In the genomic region with DNA sequence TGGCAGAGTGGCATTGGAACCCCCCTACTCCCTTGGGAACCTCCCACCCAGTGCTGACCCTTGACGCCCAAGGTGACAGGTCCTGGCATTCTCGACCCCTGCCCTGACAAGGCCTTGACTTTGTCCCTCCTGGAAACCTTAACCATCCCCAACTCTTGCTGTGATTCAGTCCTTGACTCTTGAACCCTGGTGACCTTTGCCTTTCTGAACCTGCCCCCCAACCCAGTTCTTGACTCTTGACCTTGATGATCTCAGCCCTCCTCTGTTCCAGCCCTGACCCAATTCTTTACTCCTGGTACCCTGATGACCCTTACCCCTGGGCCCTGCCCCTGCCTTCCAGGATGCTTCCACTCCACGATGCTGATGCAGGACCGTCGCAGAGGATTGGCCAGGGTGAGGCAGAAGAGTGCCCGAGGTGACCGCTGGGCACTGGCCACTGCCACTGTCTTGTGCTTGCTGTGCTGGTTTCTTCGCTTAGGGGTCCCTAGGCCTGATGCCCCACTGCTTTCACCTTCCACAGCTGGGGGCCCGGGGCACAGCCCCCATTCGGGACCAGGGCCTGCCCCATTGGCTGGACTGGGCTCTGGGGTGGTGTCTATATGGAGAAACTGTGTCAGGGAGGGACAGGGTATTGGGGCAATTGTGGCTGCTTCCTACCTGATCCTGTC, we compare ENCODE assay signal across 10 cellular contexts. TPM values are rescaled to one million over a fixed set of nuclear protein-coding genes. Genes with fewer than 3 reads are reported as not detected.
DNase-seq lines count a peak whose midpoint lies in the region; ATAC-seq and TF ChIP-seq lines count a peak whose summit lies in the region.
"Had no signal": no experiment of that assay in that cellular context is flagged by ENCODE, and none has a peak within 500 bp of the region (broad histone marks: within the 10 kb centered on the region; RNA-seq: fewer than 3 reads in every experiment).

No MANE protein-coding gene starts in this region.

- peaks cover 16% of the 10 kb centered on the region for H3K4me1 Mint-ChIP-seq in CD8-positive, alpha-beta T cell (ENCODE audit: low read depth)
- peaks cover 15% of the 10 kb centered on the region for H3K4me1 Mint-ChIP-seq in activated naive CD8-positive, alpha-beta T cell treated with anti-CD3 and anti-CD28 coated beads, Interleukin-2, amount 50 U/mL, for 24 hours
- peaks cover 9 to 10% of the 10 kb centered on the region in 2 donors for H3K4me1 Mint-ChIP-seq in natural killer cell treated with Interleukin-12 subunit alpha and Interleukin-12 subunit beta and Interleukin-15 and Interleukin-18, amount 100 ng/mL, for 72 hours (ENCODE audit: low read depth in 2 of 2)

- H3K36me3 Mint-ChIP-seq in CD8-positive, alpha-beta T cell, result peaks cover 3% of the 10 kb centered on the region
- no peaks in the 10 kb centered on the region for H3K36me3 Mint-ChIP-seq in activated naive CD8-positive, alpha-beta T cell treated with anti-CD3 and anti-CD28 coated beads, Interleukin-2, amount 50 U/mL, for 24 hours (ENCODE audit: low read depth)
- no peaks in the 10 kb centered on the region for H3K36me3 Mint-ChIP-seq in natural killer cell treated with Interleukin-12 subunit alpha and Interleukin-12 subunit beta and Interleukin-15 and Interleukin-18, amount 100 ng/mL, for 72 hours

- H3K4me1 ChIP-seq in CD8-positive, alpha-beta T cell (ENCODE audit: insufficient read depth, low read length), result peaks cover 12% of the 10 kb centered on the region
- no peaks in the 10 kb centered on the region for H3K4me1 ChIP-seq in HEK293 (ENCODE audit: control insufficient read depth, insufficient read depth, low read length)

- intact Hi-C loops in CD8-positive, alpha-beta T cell (cut with DNase I, micrococcal nuclease), result loop anchor here in 1 of 2 experiments (5.0 kb wide), 1 partner anchor 39 kb away; no protein-coding TSS in a partner anchor

- H3K27me3 ChIP-seq in CD8-positive, alpha-beta T cell (ENCODE audit: insufficient read depth, low read length), result no peaks in the 10 kb centered on the region

- DNase-seq in CD8-positive, alpha-beta T cell, result no peak
- DNase-seq in activated naive CD8-positive, alpha-beta T cell treated with anti-CD3 and anti-CD28 coated beads, Interleukin-2, amount 50 U/mL, for 24 hours, result no peak
- DNase-seq in natural killer cell treated with Interleukin-12 subunit alpha and Interleukin-12 subunit beta and Interleukin-15 and Interleukin-18, amount 100 ng/mL, for 72 hours (ENCODE audit: low spot score), result no peak
- DNase-seq in NCI-H526 (lab: John Stamatoyannopoulos, UW) (no peak), KG1 (lab: John Stamatoyannopoulos, UW) (no peak)
- DNase-seq: NCI-H2029 treated with DMSO at 0.1 percent for 48 hours had no signal

- H3K4me3 ChIP-seq in CD8-positive, alpha-beta T cell (ENCODE audit: low read depth, low read length), result no peak overlapping the region
- no peak overlapping the region for H3K4me3 ChIP-seq in HEK293 (ENCODE audit: low read depth, low read length)

- CTCF ChIA-PET in CD8-positive, alpha-beta T cell (lab: Charles Lee), result no interaction called here
- CTCF ChIA-PET in HEK293 (lab: Yijun Ruan, JAX), result no interaction called here

- H3K27ac ChIP-seq in CD8-positive, alpha-beta T cell (ENCODE audit: low read depth, low read length), result peak overlapping the region; percentile 66
- H3K27ac ChIP-seq in HEK293 (ENCODE audit: extremely low read depth, low read depth, low read length), result no peak overlapping the region

- TF ChIP-seq CTCF in CD8-positive, alpha-beta T cell (IDR thresholded peaks at IDR 0.05), result no peak
- no peak for TF ChIP-seq CTCF in HEK293 (tag by site-specific recombination; IDR thresholded peaks at IDR 0.05)

- no peaks in the 10 kb centered on the region for H3K9me3 ChIP-seq in CD8-positive, alpha-beta T cell (ENCODE audit: low read length)
- no peaks in the 10 kb centered on the region for H3K9me3 ChIP-seq in HEK293 (ENCODE audit: control insufficient read depth, insufficient read depth, low read depth, low read length)

- POLR2A ChIA-PET in CD8-positive, alpha-beta T cell (lab: Charles Lee), result no interaction called here
- POLR2A ChIA-PET in HEK293 (lab: Yijun Ruan, JAX), result no interaction called here

- peak overlapping the region; percentile 91 for H3K27ac Mint-ChIP-seq in CD8-positive, alpha-beta T cell
- no peak overlapping the region for H3K27ac Mint-ChIP-seq in activated naive CD8-positive, alpha-beta T cell treated with anti-CD3 and anti-CD28 coated beads, Interleukin-2, amount 50 U/mL, for 24 hours
- H3K27ac Mint-ChIP-seq in natural killer cell treated with Interleukin-12 subunit alpha and Interleukin-12 subunit beta and Interleukin-15 and Interleukin-18, amount 100 ng/mL, for 72 hours, result peak overlapping the region; percentile 64 to 87

- H3K27me3 Mint-ChIP-seq in CD8-positive, alpha-beta T cell (ENCODE audit: low read depth), result no peaks in the 10 kb centered on the region
- no peaks in the 10 kb centered on the region for H3K27me3 Mint-ChIP-seq in activated naive CD8-positive, alpha-beta T cell treated with anti-CD3 and anti-CD28 coated beads, Interleukin-2, amount 50 U/mL, for 24 hours
- H3K27me3 Mint-ChIP-seq in natural killer cell treated with Interleukin-12 subunit alpha and Interleukin-12 subunit beta and Interleukin-15 and Interleukin-18, amount 100 ng/mL, for 72 hours, result peaks cover 0 to 2% of the 10 kb centered on the region in 2 donors

- ATAC-seq in CD8-positive, alpha-beta T cell, result no peak
- ATAC-seq in activated naive CD8-positive, alpha-beta T cell treated with anti-CD3 and anti-CD28 coated beads, Interleukin-2, amount 50 U/mL, for 24 hours, result no peak
- ATAC-seq in natural killer cell treated with Interleukin-12 subunit alpha and Interleukin-12 subunit beta and Interleukin-15 and Interleukin-18, amount 100 ng/mL, for 72 hours, result no peak
- ATAC-seq in GM18502 (IDR thresholded peaks at IDR 0.05; ENCODE audit: poor library complexity, unreplicated experiment), result no peak

- H3K36me3 ChIP-seq in CD8-positive, alpha-beta T cell (ENCODE audit: insufficient read depth, low read length), result no peaks in the 10 kb centered on the region
- H3K36me3 ChIP-seq in HEK293 (ENCODE audit: control insufficient read depth in 2 of 2, insufficient read depth in 1 of 2, low read length in 2 of 2), result no peaks in the 10 kb centered on the region

- no peaks in the 10 kb centered on the region for H3K9me3 Mint-ChIP-seq in CD8-positive, alpha-beta T cell
- H3K9me3 Mint-ChIP-seq in activated naive CD8-positive, alpha-beta T cell treated with anti-CD3 and anti-CD28 coated beads, Interleukin-2, amount 50 U/mL, for 24 hours, result no peaks in the 10 kb centered on the region
- H3K9me3 Mint-ChIP-seq in natural killer cell treated with Interleukin-12 subunit alpha and Interleukin-12 subunit beta and Interleukin-15 and Interleukin-18, amount 100 ng/mL, for 72 hours, result no peaks in the 10 kb centered on the region

- peak overlapping the region; percentile 81 for H3K4me3 Mint-ChIP-seq in CD8-positive, alpha-beta T cell
- peak overlapping the region; percentile 74 for H3K4me3 Mint-ChIP-seq in activated naive CD8-positive, alpha-beta T cell treated with anti-CD3 and anti-CD28 coated beads, Interleukin-2, amount 50 U/mL, for 24 hours
- peak overlapping the region; percentile 67 for H3K4me3 Mint-ChIP-seq in natural killer cell treated with Interleukin-12 subunit alpha and Interleukin-12 subunit beta and Interleukin-15 and Interleukin-18, amount 100 ng/mL, for 72 hours

TF ChIP-seq in HEK293, 187 proteins besides CTCF, POLR2A, EP300 and RAD21:
- TF ChIP-seq SP3 (tag by site-specific recombination; IDR thresholded peaks at IDR 0.05) (no peak), BCL11B (tag by site-specific recombination; IDR thresholded peaks at IDR 0.05; ENCODE audit: low read depth) (peak; percentile 65; the same call in 1 of the 2 replicates)
TF ChIP-seq in HEK293: peak in this region for 1.

RNA-seq across cellular contexts. Expression of a gene that starts 1.7 kb away (rescaled TPM):
- under 1 TPM; 0.84 to 0.86 TPM for total RNA-seq in CD8-positive, alpha-beta T cell
- total RNA-seq in natural killer cell treated with Interleukin-12 subunit alpha and Interleukin-12 subunit beta and Interleukin-15 and Interleukin-18, amount 100 ng/mL, for 72 hours, result under 1 TPM in 1 of 2 donors, not detected in 1; 0.14 TPM
- total RNA-seq: M059J had no signal

RNA-seq across cellular contexts. Expression of a gene that starts 3.8 kb away (rescaled TPM):
- total RNA-seq in CD8-positive, alpha-beta T cell, result 10 to 100 TPM; 13.9 to 15.0 TPM
- 10 to 100 TPM; 25.6 to 25.7 TPM for total RNA-seq in natural killer cell treated with Interleukin-12 subunit alpha and Interleukin-12 subunit beta and Interleukin-15 and Interleukin-18, amount 100 ng/mL, for 72 hours

RNA-seq across cellular contexts. Expression of a gene that starts 31.5 kb away (rescaled TPM):
- under 1 TPM; 0.44 to 0.65 TPM for total RNA-seq in CD8-positive, alpha-beta T cell
- 1 to 10 TPM in 1 of 2 donors, under 1 TPM in 1; 0.84 to 1.7 TPM for total RNA-seq in natural killer cell treated with Interleukin-12 subunit alpha and Interleukin-12 subunit beta and Interleukin-15 and Interleukin-18, amount 100 ng/mL, for 72 hours

RNA-seq across cellular contexts. Expression of a gene that starts 33.0 kb away (rescaled TPM):
- under 1 TPM; 0.67 to 0.71 TPM for total RNA-seq in CD8-positive, alpha-beta T cell
- under 1 TPM; 0.55 to 0.78 TPM for total RNA-seq in natural killer cell treated with Interleukin-12 subunit alpha and Interleukin-12 subunit beta and Interleukin-15 and Interleukin-18, amount 100 ng/mL, for 72 hours
- total RNA-seq: Right ventricle myocardium superior had no signal

RNA-seq across cellular contexts. Expression of a gene that starts 38.1 kb away (rescaled TPM):
- 1 to 10 TPM; 4.8 to 6.1 TPM for total RNA-seq in CD8-positive, alpha-beta T cell
- 1 to 10 TPM; 3.4 to 3.8 TPM for total RNA-seq in natural killer cell treated with Interleukin-12 subunit alpha and Interleukin-12 subunit beta and Interleukin-15 and Interleukin-18, amount 100 ng/mL, for 72 hours
